In the genomic region with DNA sequence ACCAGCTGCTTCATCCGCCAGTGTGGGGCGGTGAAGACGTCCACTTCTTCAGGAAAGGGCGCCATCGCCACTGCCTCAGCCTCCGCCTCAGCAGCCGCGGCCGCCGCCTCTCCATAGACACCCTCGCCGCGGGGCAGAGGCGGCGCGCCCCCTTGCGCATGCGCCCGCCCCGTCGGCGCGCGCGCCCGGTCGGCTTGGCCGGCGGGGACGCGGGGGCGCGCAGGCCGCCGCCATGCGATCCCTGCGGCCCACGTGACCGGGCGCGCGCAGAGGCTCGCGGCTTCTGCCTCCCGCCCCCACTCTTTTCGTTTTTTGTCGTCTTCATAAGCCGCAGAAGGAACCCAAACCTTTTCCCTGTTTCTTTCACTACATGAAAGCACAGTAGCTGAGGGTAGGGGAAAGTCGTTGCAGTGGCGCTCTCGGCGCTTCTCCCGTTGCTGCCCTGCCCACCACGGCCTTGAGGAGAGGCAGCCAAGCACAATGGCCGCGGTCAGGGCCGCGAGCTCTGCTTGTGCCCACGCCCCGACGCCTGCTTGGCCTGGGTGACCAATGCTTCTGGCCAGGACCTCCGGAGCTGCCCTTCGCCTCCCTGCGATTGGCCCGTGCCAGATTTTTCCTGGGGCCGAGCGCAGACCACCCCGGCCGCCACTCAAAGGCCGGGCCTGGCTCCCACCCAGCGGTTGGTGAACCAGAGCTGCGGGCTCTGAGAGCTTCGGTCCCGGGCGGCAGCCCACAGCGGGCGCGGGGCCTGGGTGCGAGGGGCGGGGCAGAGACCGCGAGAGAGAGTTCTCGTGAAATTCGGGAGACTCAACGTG, we compare ENCODE assay signal across 8 cellular contexts. TPM values are rescaled to one million over a fixed set of nuclear protein-coding genes. Genes with fewer than 3 reads are reported as not detected.
DNase-seq lines count a peak whose midpoint lies in the region; ATAC-seq and TF ChIP-seq lines count a peak whose summit lies in the region.

A gene with protein sequence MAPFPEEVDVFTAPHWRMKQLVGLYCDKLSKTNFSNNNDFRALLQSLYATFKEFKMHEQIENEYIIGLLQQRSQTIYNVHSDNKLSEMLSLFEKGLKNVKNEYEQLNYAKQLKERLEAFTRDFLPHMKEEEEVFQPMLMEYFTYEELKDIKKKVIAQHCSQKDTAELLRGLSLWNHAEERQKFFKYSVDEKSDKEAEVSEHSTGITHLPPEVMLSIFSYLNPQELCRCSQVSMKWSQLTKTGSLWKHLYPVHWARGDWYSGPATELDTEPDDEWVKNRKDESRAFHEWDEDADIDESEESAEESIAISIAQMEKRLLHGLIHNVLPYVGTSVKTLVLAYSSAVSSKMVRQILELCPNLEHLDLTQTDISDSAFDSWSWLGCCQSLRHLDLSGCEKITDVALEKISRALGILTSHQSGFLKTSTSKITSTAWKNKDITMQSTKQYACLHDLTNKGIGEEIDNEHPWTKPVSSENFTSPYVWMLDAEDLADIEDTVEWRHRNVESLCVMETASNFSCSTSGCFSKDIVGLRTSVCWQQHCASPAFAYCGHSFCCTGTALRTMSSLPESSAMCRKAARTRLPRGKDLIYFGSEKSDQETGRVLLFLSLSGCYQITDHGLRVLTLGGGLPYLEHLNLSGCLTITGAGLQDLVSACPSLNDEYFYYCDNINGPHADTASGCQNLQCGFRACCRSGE (minus strand): TSS at position 135 of the 815 bp plus-strand sequence. CDS start 70 bp downstream, at position 65.

- H3K4me1 ChIP-seq in ectodermal cell (ENCODE audit: control insufficient read depth, insufficient read depth, low read length): peaks cover 9% of the 10 kb centered on the region

- H3K36me3 Mint-ChIP-seq in activated CD8-positive, alpha-beta T cell treated with anti-CD3 and anti-CD28 coated beads for 36 hours (ENCODE audit: low read depth): peaks cover 8% of the 10 kb centered on the region

- H3K27me3 ChIP-seq in ectodermal cell (ENCODE audit: control insufficient read depth, insufficient read depth, low read length, poor library complexity, severe bottlenecking): no peaks in the 10 kb centered on the region

- H3K27ac ChIP-seq in C4-2B (peak within 1 kb of the TSS; percentile 89), ectodermal cell (ENCODE audit: insufficient read depth, low read depth, low read length, poor library complexity, severe bottlenecking) (peak within 1 kb of the TSS; percentile 96)

- POLR2A ChIA-PET in activated CD8-positive, alpha-beta T cell treated with anti-CD3 and anti-CD28 coated beads for 36 hours (lab: Charles Lee): interaction anchor here (0.7 to 3.4 kb wide), 8 partner anchors 10 to 654 kb away, joined by 3 to 18 read pairs (median 4); partner anchors contain the start of gene FAM200B

- H3K4me1 Mint-ChIP-seq in activated CD8-positive, alpha-beta T cell treated with anti-CD3 and anti-CD28 coated beads for 36 hours (ENCODE audit: low read depth): peaks cover 57% of the 10 kb centered on the region

- DNase-seq in NCI-H748 (lab: John Stamatoyannopoulos, UW; ENCODE audit: unreplicated experiment) (peak; percentile 87), lung microvascular endothelial cell (ENCODE audit: low read depth in 2 of 2) (peak; percentile 90 to 93)
- DNase-seq in activated CD8-positive, alpha-beta T cell treated with anti-CD3 and anti-CD28 coated beads for 36 hours: peak; percentile 85
- DNase-seq in stimulated activated CD4-positive, alpha-beta T cell treated with anti-CD3 and anti-CD28 coated beads, TNF-alpha, amount 100 ng/mL, for 48 hours (ENCODE audit: low read depth in 3 of 3): peak; percentile 62 to 75 (median 72)

- CTCF ChIA-PET in activated CD8-positive, alpha-beta T cell treated with anti-CD3 and anti-CD28 coated beads for 36 hours (lab: Charles Lee): interaction anchor here (0.7 to 2.5 kb wide), 2 partner anchors 27 to 423 kb away, joined by 3 to 9 read pairs; no protein-coding TSS in a partner anchor

- peak within 1 kb of the TSS; percentile 85 for H3K4me3 ChIP-seq in ectodermal cell (ENCODE audit: insufficient read depth, low read depth, low read length)

- no peaks in the 10 kb centered on the region for H3K36me3 ChIP-seq in ectodermal cell (ENCODE audit: control insufficient read depth, insufficient read depth, low read length)

- intact Hi-C loops in activated CD8-positive, alpha-beta T cell treated with anti-CD3 and anti-CD28 coated beads for 36 hours (cut with micrococcal nuclease): loop anchor here (5.0 kb wide), 1 partner anchor 653 kb away; the partner anchor contains the start of gene CPEB2

- peak within 1 kb of the TSS; percentile 99 for H3K4me3 Mint-ChIP-seq in activated CD8-positive, alpha-beta T cell treated with anti-CD3 and anti-CD28 coated beads for 36 hours

- ATAC-seq in GM19324 (IDR thresholded peaks at IDR 0.05; ENCODE audit: low FRiP score, unreplicated experiment) (peak; percentile 85), HG03460 (IDR thresholded peaks at IDR 0.05; ENCODE audit: unreplicated experiment) (peak; percentile 57)
- ATAC-seq in activated CD8-positive, alpha-beta T cell treated with anti-CD3 and anti-CD28 coated beads for 36 hours: peak; percentile 76

- 22 to 26% methylated on average over 85 of the region's 85 CpGs for WGBS in ectodermal cell, 2 experiments

- H3K27ac Mint-ChIP-seq in activated CD8-positive, alpha-beta T cell treated with anti-CD3 and anti-CD28 coated beads for 36 hours: peak within 1 kb of the TSS; percentile 97

- TF ChIP-seq CTCF in C4-2B (conservative IDR thresholded peaks at IDR 0.05): no peak
- no peak for TF ChIP-seq CTCF in activated CD8-positive, alpha-beta T cell treated with anti-CD3 and anti-CD28 coated beads for 36 hours (IDR thresholded peaks at IDR 0.05)

- H3K9me3 Mint-ChIP-seq in activated CD8-positive, alpha-beta T cell treated with anti-CD3 and anti-CD28 coated beads for 36 hours: no peaks in the 10 kb centered on the region

- H3K27me3 Mint-ChIP-seq in activated CD8-positive, alpha-beta T cell treated with anti-CD3 and anti-CD28 coated beads for 36 hours: no peaks in the 10 kb centered on the region

- H3K9me3 ChIP-seq in ectodermal cell (ENCODE audit: control insufficient read depth, low read length): no peaks in the 10 kb centered on the region

RNA-seq across cellular contexts. Expression of the gene that starts here (rescaled TPM):
- 10 to 100 TPM; 27.5 to 32.2 TPM for total RNA-seq in activated CD8-positive, alpha-beta T cell treated with anti-CD3 and anti-CD28 coated beads for 36 hours
- 51.6 TPM for polyA plus RNA-seq in ectodermal cell (2013, experiment 1 of 4)
- 59.5 TPM for polyA plus RNA-seq in ectodermal cell (2013, experiment 2 of 4)
- polyA plus RNA-seq in ectodermal cell (2013, experiment 3 of 4): 47.5 TPM
- polyA plus RNA-seq in ectodermal cell (2013, experiment 4 of 4): 53.9 TPM
- total RNA-seq in lung microvascular endothelial cell: 68.4 and 97.8 TPM in 2 replicates

Comparison
In these comparisons a context has a peak if more than half of its experiments do, and no peak if none do; other contexts are left out.
1. Peak in every context shown above with its lines: DNase-seq, ATAC-seq, H3K4me3 ChIP-seq and H3K27ac ChIP-seq.